ENCODE assay signal across 1 cellular context in the genomic region with DNA sequence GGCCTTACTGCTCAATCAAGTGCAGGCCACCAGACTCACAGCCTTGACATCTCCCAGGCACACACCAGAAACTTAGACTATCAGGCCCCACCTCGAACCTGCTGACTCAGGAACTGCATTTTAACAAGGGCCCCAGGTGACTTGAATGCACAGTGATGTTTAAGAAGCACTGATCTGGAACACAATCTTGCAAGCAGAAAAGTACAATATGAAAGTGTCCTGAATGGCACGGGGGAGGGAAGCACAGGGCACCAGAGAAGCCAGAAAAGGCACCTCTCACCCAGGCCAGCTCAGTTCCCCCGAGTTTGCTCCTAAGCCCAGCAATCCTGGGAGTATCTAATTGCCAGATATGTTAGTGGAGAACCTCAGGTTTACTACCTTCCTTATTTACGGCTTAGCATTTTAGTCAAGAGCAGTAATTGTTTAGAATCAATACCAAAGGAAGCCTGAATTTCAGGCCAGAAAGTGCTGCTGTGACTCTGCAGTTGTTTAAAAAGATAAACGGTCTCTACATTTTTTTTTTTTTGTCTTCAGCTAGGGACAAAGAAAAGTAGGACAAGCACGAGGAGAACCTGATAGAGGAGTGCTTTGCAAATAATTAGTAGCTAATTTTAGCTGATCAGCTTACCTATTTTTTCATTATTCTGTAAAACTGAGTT.
TF ChIP-seq lines count a peak whose summit lies in the region.

No MANE protein-coding gene starts in this region.

TF ChIP-seq in K562, 482 proteins besides CTCF, POLR2A, EP300 and RAD21 (continued from another document and continues in another):
- TF ChIP-seq, protein P1, sequence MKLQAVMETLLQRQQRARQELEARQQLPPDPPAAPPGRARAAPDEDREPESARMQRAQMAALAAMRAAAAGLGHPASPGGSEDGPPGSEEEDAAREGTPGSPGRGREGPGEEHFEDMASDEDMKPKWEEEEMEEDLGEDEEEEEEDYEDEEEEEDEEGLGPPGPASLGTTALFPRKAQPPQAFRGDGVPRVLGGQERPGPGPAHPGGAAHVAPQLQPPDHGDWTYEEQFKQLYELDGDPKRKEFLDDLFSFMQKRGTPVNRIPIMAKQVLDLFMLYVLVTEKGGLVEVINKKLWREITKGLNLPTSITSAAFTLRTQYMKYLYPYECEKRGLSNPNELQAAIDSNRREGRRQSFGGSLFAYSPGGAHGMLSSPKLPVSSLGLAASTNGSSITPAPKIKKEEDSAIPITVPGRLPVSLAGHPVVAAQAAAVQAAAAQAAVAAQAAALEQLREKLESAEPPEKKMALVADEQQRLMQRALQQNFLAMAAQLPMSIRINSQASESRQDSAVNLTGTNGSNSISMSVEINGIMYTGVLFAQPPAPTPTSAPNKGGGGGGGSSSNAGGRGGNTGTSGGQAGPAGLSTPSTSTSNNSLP (IDR thresholded peaks at IDR 0.05; ENCODE audit: borderline replicate concordance, low read depth, low read length): 0 out of 2 replicates have a peak, but pooled peaks have one; percentile 37
- TF ChIP-seq RBM17 (IDR thresholded peaks at IDR 0.05; ENCODE audit: borderline replicate concordance, low read depth, low read length) (no peak), SMARCA5 (IDR thresholded peaks at IDR 0.05) (0 out of 2 replicates have a peak, but pooled peaks have one; percentile 51), ZNF699 (CRISPR knock-in tag; IDR thresholded peaks at IDR 0.05; ENCODE audit: insufficient replicate concordance) (no peak), NCOA1 (IDR thresholded peaks at IDR 0.05; ENCODE audit: low read depth) (peak; percentile 32; the same call in 1 of the 2 replicates), EP400 (IDR thresholded peaks at IDR 0.05) (peak; percentile 43; the same call in 1 of the 2 replicates), ZNF41 (CRISPR knock-in tag; conservative IDR thresholded peaks at IDR 0.05) (0 out of 2 replicates have a peak, but pooled peaks have one; percentile 32), MTA1 (IDR thresholded peaks at IDR 0.05; ENCODE audit: borderline replicate concordance) (no peak), NR4A1 (CRISPR knock-in tag; IDR thresholded peaks at IDR 0.05) (no peak), NR4A1 (tag; IDR thresholded peaks at IDR 0.05) (peak; percentile 71; the same call in 1 of the 2 replicates), L3MBTL2 (IDR thresholded peaks at IDR 0.05) (peak; percentile 52), BDP1 (IDR thresholded peaks at IDR 0.05; ENCODE audit: insufficient read depth, insufficient read length) (no peak), TAL1 (IDR thresholded peaks at IDR 0.05) (peak; percentile 23; the same call in 1 of the 2 replicates), ZC3H11A (IDR thresholded peaks at IDR 0.05; ENCODE audit: low read depth, low read length) (0 out of 2 replicates have a peak, but pooled peaks have one; percentile 21), C11orf30 (IDR thresholded peaks at IDR 0.05; ENCODE audit: low read depth) (peak; percentile 95), CBX5 (IDR thresholded peaks at IDR 0.05; ENCODE audit: borderline replicate concordance, low read depth) (no peak), KLF13 (tag; IDR thresholded peaks at IDR 0.05; ENCODE audit: borderline replicate concordance, low read depth) (0 out of 2 replicates have a peak, but pooled peaks have one; percentile 13), MAFF (IDR thresholded peaks at IDR 0.05; ENCODE audit: low read length) (peak; percentile 88), ZNF384 (IDR thresholded peaks at IDR 0.05; ENCODE audit: low read depth, low read length) (peak; percentile 89), MEIS2 (IDR thresholded peaks at IDR 0.05; ENCODE audit: partially characterized antibody) (peak; percentile 8), ZNF766 (CRISPR knock-in tag; conservative IDR thresholded peaks at IDR 0.05) (0 out of 2 replicates have a peak, but pooled peaks have one; percentile 46), NFIX (CRISPR knock-in tag; IDR thresholded peaks at IDR 0.05; ENCODE audit: low read depth) (no peak), MTF1 (CRISPR knock-in tag; IDR thresholded peaks at IDR 0.05; ENCODE audit: borderline replicate concordance) (no peak), FOSL1 (tag; conservative IDR thresholded peaks at IDR 0.05) (0 out of 2 replicates have a peak, but pooled peaks have one; percentile 24), MAFG (tag; conservative IDR thresholded peaks at IDR 0.05) (peak; percentile 86), MYC (IDR thresholded peaks at IDR 0.05; ENCODE audit: low read depth, low read length) (0 out of 2 replicates have a peak, but pooled peaks have one; percentile 17), MYC (CRISPR knock-in tag; IDR thresholded peaks at IDR 0.05; ENCODE audit: borderline replicate concordance, low read depth) (no peak), CTBP1 (IDR thresholded peaks at IDR 0.05; ENCODE audit: borderline replicate concordance) (0 out of 2 replicates have a peak, but pooled peaks have one; percentile 38), DMBX1 (CRISPR knock-in tag; IDR thresholded peaks at IDR 0.05; ENCODE audit: borderline replicate concordance) (0 out of 2 replicates have a peak, but pooled peaks have one; percentile 26), HDGF (IDR thresholded peaks at IDR 0.05) (peak; percentile 65; the same call in 1 of the 2 replicates), FOXA3 (CRISPR knock-in tag; conservative IDR thresholded peaks at IDR 0.05 in 1 of 2, IDR thresholded peaks at IDR 0.05 in 1 of 2) (peak in 1 of 2 experiments; percentile 34; a peak in 1 of 4 replicates)
- TF ChIP-seq, protein P2, sequence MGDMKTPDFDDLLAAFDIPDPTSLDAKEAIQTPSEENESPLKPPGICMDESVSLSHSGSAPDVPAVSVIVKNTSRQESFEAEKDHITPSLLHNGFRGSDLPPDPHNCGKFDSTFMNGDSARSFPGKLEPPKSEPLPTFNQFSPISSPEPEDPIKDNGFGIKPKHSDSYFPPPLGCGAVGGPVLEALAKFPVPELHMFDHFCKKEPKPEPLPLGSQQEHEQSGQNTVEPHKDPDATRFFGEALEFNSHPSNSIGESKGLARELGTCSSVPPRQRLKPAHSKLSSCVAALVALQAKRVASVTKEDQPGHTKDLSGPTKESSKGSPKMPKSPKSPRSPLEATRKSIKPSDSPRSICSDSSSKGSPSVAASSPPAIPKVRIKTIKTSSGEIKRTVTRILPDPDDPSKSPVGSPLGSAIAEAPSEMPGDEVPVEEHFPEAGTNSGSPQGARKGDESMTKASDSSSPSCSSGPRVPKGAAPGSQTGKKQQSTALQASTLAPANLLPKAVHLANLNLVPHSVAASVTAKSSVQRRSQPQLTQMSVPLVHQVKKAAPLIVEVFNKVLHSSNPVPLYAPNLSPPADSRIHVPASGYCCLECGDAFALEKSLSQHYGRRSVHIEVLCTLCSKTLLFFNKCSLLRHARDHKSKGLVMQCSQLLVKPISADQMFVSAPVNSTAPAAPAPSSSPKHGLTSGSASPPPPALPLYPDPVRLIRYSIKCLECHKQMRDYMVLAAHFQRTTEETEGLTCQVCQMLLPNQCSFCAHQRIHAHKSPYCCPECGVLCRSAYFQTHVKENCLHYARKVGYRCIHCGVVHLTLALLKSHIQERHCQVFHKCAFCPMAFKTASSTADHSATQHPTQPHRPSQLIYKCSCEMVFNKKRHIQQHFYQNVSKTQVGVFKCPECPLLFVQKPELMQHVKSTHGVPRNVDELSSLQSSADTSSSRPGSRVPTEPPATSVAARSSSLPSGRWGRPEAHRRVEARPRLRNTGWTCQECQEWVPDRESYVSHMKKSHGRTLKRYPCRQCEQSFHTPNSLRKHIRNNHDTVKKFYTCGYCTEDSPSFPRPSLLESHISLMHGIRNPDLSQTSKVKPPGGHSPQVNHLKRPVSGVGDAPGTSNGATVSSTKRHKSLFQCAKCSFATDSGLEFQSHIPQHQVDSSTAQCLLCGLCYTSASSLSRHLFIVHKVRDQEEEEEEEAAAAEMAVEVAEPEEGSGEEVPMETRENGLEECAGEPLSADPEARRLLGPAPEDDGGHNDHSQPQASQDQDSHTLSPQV (IDR thresholded peaks at IDR 0.05): peak; percentile 92
- TF ChIP-seq, protein P3, sequence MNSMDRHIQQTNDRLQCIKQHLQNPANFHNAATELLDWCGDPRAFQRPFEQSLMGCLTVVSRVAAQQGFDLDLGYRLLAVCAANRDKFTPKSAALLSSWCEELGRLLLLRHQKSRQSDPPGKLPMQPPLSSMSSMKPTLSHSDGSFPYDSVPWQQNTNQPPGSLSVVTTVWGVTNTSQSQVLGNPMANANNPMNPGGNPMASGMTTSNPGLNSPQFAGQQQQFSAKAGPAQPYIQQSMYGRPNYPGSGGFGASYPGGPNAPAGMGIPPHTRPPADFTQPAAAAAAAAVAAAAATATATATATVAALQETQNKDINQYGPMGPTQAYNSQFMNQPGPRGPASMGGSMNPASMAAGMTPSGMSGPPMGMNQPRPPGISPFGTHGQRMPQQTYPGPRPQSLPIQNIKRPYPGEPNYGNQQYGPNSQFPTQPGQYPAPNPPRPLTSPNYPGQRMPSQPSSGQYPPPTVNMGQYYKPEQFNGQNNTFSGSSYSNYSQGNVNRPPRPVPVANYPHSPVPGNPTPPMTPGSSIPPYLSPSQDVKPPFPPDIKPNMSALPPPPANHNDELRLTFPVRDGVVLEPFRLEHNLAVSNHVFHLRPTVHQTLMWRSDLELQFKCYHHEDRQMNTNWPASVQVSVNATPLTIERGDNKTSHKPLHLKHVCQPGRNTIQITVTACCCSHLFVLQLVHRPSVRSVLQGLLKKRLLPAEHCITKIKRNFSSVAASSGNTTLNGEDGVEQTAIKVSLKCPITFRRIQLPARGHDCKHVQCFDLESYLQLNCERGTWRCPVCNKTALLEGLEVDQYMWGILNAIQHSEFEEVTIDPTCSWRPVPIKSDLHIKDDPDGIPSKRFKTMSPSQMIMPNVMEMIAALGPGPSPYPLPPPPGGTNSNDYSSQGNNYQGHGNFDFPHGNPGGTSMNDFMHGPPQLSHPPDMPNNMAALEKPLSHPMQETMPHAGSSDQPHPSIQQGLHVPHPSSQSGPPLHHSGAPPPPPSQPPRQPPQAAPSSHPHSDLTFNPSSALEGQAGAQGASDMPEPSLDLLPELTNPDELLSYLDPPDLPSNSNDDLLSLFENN (IDR thresholded peaks at IDR 0.05; ENCODE audit: low read depth in 2 of 2, low read length in 2 of 2): no peak
- TF ChIP-seq, protein P4, sequence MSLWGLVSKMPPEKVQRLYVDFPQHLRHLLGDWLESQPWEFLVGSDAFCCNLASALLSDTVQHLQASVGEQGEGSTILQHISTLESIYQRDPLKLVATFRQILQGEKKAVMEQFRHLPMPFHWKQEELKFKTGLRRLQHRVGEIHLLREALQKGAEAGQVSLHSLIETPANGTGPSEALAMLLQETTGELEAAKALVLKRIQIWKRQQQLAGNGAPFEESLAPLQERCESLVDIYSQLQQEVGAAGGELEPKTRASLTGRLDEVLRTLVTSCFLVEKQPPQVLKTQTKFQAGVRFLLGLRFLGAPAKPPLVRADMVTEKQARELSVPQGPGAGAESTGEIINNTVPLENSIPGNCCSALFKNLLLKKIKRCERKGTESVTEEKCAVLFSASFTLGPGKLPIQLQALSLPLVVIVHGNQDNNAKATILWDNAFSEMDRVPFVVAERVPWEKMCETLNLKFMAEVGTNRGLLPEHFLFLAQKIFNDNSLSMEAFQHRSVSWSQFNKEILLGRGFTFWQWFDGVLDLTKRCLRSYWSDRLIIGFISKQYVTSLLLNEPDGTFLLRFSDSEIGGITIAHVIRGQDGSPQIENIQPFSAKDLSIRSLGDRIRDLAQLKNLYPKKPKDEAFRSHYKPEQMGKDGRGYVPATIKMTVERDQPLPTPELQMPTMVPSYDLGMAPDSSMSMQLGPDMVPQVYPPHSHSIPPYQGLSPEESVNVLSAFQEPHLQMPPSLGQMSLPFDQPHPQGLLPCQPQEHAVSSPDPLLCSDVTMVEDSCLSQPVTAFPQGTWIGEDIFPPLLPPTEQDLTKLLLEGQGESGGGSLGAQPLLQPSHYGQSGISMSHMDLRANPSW (CRISPR knock-in tag; IDR thresholded peaks at IDR 0.05): 0 out of 2 replicates have a peak, but pooled peaks have one; percentile 48
- TF ChIP-seq, protein P5, sequence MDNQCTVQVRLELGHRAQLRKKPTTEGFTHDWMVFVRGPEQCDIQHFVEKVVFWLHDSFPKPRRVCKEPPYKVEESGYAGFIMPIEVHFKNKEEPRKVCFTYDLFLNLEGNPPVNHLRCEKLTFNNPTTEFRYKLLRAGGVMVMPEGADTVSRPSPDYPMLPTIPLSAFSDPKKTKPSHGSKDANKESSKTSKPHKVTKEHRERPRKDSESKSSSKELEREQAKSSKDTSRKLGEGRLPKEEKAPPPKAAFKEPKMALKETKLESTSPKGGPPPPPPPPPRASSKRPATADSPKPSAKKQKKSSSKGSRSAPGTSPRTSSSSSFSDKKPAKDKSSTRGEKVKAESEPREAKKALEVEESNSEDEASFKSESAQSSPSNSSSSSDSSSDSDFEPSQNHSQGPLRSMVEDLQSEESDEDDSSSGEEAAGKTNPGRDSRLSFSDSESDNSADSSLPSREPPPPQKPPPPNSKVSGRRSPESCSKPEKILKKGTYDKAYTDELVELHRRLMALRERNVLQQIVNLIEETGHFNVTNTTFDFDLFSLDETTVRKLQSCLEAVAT (IDR thresholded peaks at IDR 0.05): 0 out of 4 replicates have a peak, but pooled peaks of 1 of the 2 experiments have one; percentile 42
- TF ChIP-seq, protein P6, sequence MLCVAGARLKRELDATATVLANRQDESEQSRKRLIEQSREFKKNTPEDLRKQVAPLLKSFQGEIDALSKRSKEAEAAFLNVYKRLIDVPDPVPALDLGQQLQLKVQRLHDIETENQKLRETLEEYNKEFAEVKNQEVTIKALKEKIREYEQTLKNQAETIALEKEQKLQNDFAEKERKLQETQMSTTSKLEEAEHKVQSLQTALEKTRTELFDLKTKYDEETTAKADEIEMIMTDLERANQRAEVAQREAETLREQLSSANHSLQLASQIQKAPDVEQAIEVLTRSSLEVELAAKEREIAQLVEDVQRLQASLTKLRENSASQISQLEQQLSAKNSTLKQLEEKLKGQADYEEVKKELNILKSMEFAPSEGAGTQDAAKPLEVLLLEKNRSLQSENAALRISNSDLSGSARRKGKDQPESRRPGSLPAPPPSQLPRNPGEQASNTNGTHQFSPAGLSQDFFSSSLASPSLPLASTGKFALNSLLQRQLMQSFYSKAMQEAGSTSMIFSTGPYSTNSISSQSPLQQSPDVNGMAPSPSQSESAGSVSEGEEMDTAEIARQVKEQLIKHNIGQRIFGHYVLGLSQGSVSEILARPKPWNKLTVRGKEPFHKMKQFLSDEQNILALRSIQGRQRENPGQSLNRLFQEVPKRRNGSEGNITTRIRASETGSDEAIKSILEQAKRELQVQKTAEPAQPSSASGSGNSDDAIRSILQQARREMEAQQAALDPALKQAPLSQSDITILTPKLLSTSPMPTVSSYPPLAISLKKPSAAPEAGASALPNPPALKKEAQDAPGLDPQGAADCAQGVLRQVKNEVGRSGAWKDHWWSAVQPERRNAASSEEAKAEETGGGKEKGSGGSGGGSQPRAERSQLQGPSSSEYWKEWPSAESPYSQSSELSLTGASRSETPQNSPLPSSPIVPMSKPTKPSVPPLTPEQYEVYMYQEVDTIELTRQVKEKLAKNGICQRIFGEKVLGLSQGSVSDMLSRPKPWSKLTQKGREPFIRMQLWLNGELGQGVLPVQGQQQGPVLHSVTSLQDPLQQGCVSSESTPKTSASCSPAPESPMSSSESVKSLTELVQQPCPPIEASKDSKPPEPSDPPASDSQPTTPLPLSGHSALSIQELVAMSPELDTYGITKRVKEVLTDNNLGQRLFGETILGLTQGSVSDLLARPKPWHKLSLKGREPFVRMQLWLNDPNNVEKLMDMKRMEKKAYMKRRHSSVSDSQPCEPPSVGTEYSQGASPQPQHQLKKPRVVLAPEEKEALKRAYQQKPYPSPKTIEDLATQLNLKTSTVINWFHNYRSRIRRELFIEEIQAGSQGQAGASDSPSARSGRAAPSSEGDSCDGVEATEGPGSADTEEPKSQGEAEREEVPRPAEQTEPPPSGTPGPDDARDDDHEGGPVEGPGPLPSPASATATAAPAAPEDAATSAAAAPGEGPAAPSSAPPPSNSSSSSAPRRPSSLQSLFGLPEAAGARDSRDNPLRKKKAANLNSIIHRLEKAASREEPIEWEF (CRISPR knock-in tag; IDR thresholded peaks at IDR 0.05): peak; percentile 73; the same call in 1 of the 2 replicates
